ENCODE assay signal across 14 cellular contexts in genomic region chr12:50431656-50432055, GRCh38. TPM values are rescaled to one million over a fixed set of nuclear protein-coding genes. Genes with fewer than 3 reads are reported as not detected.
DNase-seq lines count a peak whose midpoint lies in the region; TF ChIP-seq lines count a peak whose summit lies in the region.
"Not testable (repeated sequence)": the region's sequence is repeated elsewhere in the genome, so short reads cannot be mapped to it uniquely, and the experiment has no call there.
"Had no signal": no experiment of that assay in that cellular context is flagged by ENCODE, and none has a peak within 500 bp of the region (broad histone marks: within the 10 kb centered on the region; RNA-seq: fewer than 3 reads in every experiment).

No MANE protein-coding gene starts in this region.

- not testable (repeated sequence) for H3K4me1 Mint-ChIP-seq in activated T-cell treated with anti-CD3 and anti-CD28 coated beads, Interleukin-2, amount 50 U/mL, for 24 hours (ENCODE audit: low read depth); endodermal cell; nephron progenitor cell

- H3K9ac ChIP-seq in endodermal cell (ENCODE audit: extremely low read depth, low read length, poor library complexity, severe bottlenecking); liver (ENCODE audit: low read depth in 1 of 2, low read length in 2 of 2): not testable (repeated sequence)

- not testable (repeated sequence) for H3K4me3 Mint-ChIP-seq in activated T-cell treated with anti-CD3 and anti-CD28 coated beads, Interleukin-2, amount 50 U/mL, for 24 hours; endodermal cell; nephron progenitor cell

- not testable (repeated sequence) for DNase-seq in WERI-Rb-1; activated T-cell treated with anti-CD3 and anti-CD28 coated beads, Interleukin-2, amount 50 U/mL, for 24 hours; endodermal cell; nephron progenitor cell

- not testable (repeated sequence) for H3K4me3 ChIP-seq in WERI-Rb-1 (ENCODE audit: low read depth, low read length); endodermal cell (ENCODE audit: low read length); liver (ENCODE audit: low read depth in 1 of 3, low read length in 3 of 3)

- not testable (repeated sequence) for H3K4me1 ChIP-seq in endodermal cell (ENCODE audit: control insufficient read depth, insufficient read depth, low read length); liver (ENCODE audit: control insufficient read depth in 4 of 4, insufficient read depth in 4 of 4, low read length in 3 of 4)

- H3K27ac ChIP-seq in WERI-Rb-1: peak overlapping the region; percentile 17
- H3K27ac ChIP-seq in endodermal cell (ENCODE audit: low read depth, low read length): not testable (repeated sequence)
- H3K27ac ChIP-seq in liver (ENCODE audit: low read depth in 1 of 2, low read length in 2 of 2): peak overlapping the region in 1 of 2 donors; percentile 20

- H3K27ac Mint-ChIP-seq in activated T-cell treated with anti-CD3 and anti-CD28 coated beads, Interleukin-2, amount 50 U/mL, for 24 hours: peak overlapping the region; percentile 11
- H3K27ac Mint-ChIP-seq in endodermal cell (peak overlapping the region; percentile 10), nephron progenitor cell (peak overlapping the region; percentile 58)

- 67 to 83% methylated on average over 3 to 8 of the region's 8 CpGs for WGBS in endodermal cell (ENCODE audit: insufficient coverage in 1 of 2, insufficient read length in 1 of 2), 2 experiments
- 44% methylated on average over 8 of the region's 8 CpGs for WGBS in liver

- H3K27me3 Mint-ChIP-seq in activated T-cell treated with anti-CD3 and anti-CD28 coated beads, Interleukin-2, amount 50 U/mL, for 24 hours; endodermal cell (ENCODE audit: insufficient read depth); nephron progenitor cell (ENCODE audit: low read depth, poor library complexity): not testable (repeated sequence)

- H3K36me3 ChIP-seq in WERI-Rb-1 (peaks cover 78% of the 10 kb centered on the region), endodermal cell (ENCODE audit: control insufficient read depth, insufficient read depth, low read length) (peaks cover 92% of the 10 kb centered on the region), liver (ENCODE audit: control insufficient read depth in 4 of 4, insufficient read depth in 3 of 4, low read depth in 1 of 4, low read length in 3 of 4) (peaks cover 11 to 63% (median 45%) of the 10 kb centered on the region in 4 donors)

- not testable (repeated sequence) for H3K27me3 ChIP-seq in WERI-Rb-1 (ENCODE audit: insufficient read depth, low read depth, severe bottlenecking); endodermal cell (ENCODE audit: control insufficient read depth, insufficient read depth, low read length, poor library complexity, severe bottlenecking); liver (ENCODE audit: control insufficient read depth in 4 of 4, insufficient read depth in 4 of 4, low read length in 3 of 4)

- peak; percentile 5 to 29 for TF ChIP-seq RAD21 in liver (IDR thresholded peaks at IDR 0.05)

- not testable (repeated sequence) for TF ChIP-seq CTCF in WERI-Rb-1 (IDR thresholded peaks at IDR 0.05; ENCODE audit: low read depth, low read length); endodermal cell (conservative IDR thresholded peaks at IDR 0.05); liver (IDR thresholded peaks at IDR 0.05; ENCODE audit: low read depth, low read length, missing input control); nephron progenitor cell (IDR thresholded peaks at IDR 0.05)

- peaks cover 85% of the 10 kb centered on the region for H3K36me3 Mint-ChIP-seq in activated T-cell treated with anti-CD3 and anti-CD28 coated beads, Interleukin-2, amount 50 U/mL, for 24 hours (ENCODE audit: low read depth)
- H3K36me3 Mint-ChIP-seq in endodermal cell (ENCODE audit: low read depth) (peaks cover 68% of the 10 kb centered on the region), nephron progenitor cell (ENCODE audit: low read depth) (peaks cover 76% of the 10 kb centered on the region)

- H3K9me3 ChIP-seq in WERI-Rb-1 (ENCODE audit: severe bottlenecking); endodermal cell (ENCODE audit: control insufficient read depth, low read length); liver (ENCODE audit: control insufficient read depth in 4 of 4, low read length in 3 of 4): not testable (repeated sequence)

- H3K9me3 Mint-ChIP-seq in activated T-cell treated with anti-CD3 and anti-CD28 coated beads, Interleukin-2, amount 50 U/mL, for 24 hours; endodermal cell; nephron progenitor cell: not testable (repeated sequence)

TF ChIP-seq in liver, 16 proteins besides CTCF, POLR2A, EP300 and RAD21:
- peak; percentile 71 to 80 for TF ChIP-seq RXRA (IDR thresholded peaks at IDR 0.05)
- peak; percentile 11 for TF ChIP-seq HNF4G (IDR thresholded peaks at IDR 0.05)
- peak; percentile 52 to 63 for TF ChIP-seq HNF4A (conservative IDR thresholded peaks at IDR 0.05)
- TF ChIP-seq SP1 (IDR thresholded peaks at IDR 0.05): peak; percentile 26

RNA-seq across cellular contexts. Expression of gene LARP4, which starts 31.0 kb away (rescaled TPM):
- total RNA-seq in endodermal cell: 100 to 1,000 TPM in 1 of 2 donors, 10 to 100 TPM in 1; 91.7 to 106 TPM
- polyA plus RNA-seq in endodermal cell (2013, experiment 1 of 2): 32.8 TPM
- 32.1 TPM for polyA plus RNA-seq in endodermal cell (2013, experiment 2 of 2)
- total RNA-seq in liver: 10 to 100 TPM; 39.5 to 71.0 TPM
- polyA plus RNA-seq in liver: 10 to 100 TPM; 17.3 to 35.5 TPM

RNA-seq across cellular contexts. Expression of gene FAM186A, which starts 35.2 kb away (rescaled TPM):
- total RNA-seq in endodermal cell (not detected), liver (not detected)
- not detected for polyA plus RNA-seq in endodermal cell (2013, experiment 1 of 2)
- not detected for polyA plus RNA-seq in endodermal cell (2013, experiment 2 of 2)
- polyA plus RNA-seq in liver: under 1 TPM in 1 of 2 donors, not detected in 1; 0.01 TPM
- total RNA-seq: A673; CD4-positive, alpha-beta memory T cell; CD4-positive, CD25-positive, alpha-beta regulatory T cell; CD8-positive, alpha-beta memory T cell; Daoy; G401; GM12878 had no signal
- polyA plus RNA-seq: AG04450; CD14-positive monocyte; CD4-positive, CD25-positive, alpha-beta regulatory T cell; CD8-positive, alpha-beta memory T cell had no signal
